ENCODE assay signal across 12 cellular contexts in the genomic region with DNA sequence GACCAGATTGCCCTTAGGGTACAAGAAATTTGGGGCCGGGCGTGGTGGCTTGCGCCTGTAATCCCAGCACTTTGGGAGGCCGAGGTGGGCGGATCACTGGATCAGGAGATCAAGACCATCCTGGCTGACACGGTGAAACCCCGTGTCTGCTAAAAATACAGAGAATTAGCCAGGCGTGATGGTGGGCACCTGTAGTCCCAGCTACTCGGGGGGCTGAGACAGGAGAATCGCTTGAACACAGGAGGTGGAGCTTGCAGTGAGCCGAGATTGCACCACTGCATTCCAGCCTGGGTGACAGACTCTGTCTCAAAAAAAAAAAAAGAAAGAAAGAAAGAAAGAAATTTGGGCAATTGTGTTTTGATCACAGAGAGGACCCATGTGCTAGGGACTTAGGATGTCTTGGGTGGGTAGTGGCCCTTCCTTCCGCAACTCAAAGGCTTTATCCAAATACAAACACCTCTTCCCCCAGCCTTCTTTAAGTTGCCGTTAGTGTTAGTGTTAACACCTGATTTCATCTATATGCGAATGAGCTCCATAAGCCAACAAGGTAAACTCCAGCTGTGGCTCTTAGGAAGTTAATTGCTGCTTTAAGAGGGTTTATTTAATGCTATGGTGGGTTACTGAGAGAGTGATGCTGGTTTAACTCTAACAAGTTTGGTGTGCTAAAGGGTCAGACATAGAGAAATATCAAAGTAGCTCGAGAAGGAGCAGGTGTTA. TPM values are rescaled to one million over a fixed set of nuclear protein-coding genes. Genes with fewer than 3 reads are reported as not detected.
A peak's percentile ranks its signal among the peaks of the same experiment; 100 is the strongest.
DNase-seq lines count a peak whose midpoint lies in the region; ATAC-seq and TF ChIP-seq lines count a peak whose summit lies in the region.
"Had no signal": no experiment of that assay in that cellular context is flagged by ENCODE, and none has a peak within 500 bp of the region (broad histone marks: within the 10 kb centered on the region; RNA-seq: fewer than 3 reads in every experiment).

No MANE protein-coding gene starts in this region.

- no peak overlapping the region for H3K4me3 ChIP-seq in mesendoderm (ENCODE audit: low read length)
- no peak overlapping the region for H3K4me3 ChIP-seq in thyroid gland (replicated peaks in 1 of 3)
- H3K4me3 ChIP-seq: dorsolateral prefrontal cortex had no signal

- no peaks in the 10 kb centered on the region for H3K79me2 ChIP-seq in mesendoderm (ENCODE audit: control insufficient read depth, insufficient read depth, low read length)

- peak; percentile 4 for ATAC-seq in GM19025 (IDR thresholded peaks at IDR 0.05; ENCODE audit: low read depth, unreplicated experiment)
- ATAC-seq in GM21576 (IDR thresholded peaks at IDR 0.05; ENCODE audit: unreplicated experiment) = peak; percentile 9
- peak; percentile 11 for ATAC-seq in HG03139 (IDR thresholded peaks at IDR 0.05; ENCODE audit: unreplicated experiment)
- ATAC-seq: left colon had no signal

- TF ChIP-seq POLR2A in thyroid gland (IDR thresholded peaks at IDR 0.05) = no peak

- TF ChIP-seq CTCF in thyroid gland (IDR thresholded peaks at IDR 0.05) = no peak

- H2BK120ac ChIP-seq in mesendoderm (ENCODE audit: low read depth, low read length) = no peak overlapping the region

- no peak overlapping the region for H3K4me2 ChIP-seq in mesendoderm (ENCODE audit: low read length)

- no peak overlapping the region for H4K8ac ChIP-seq in mesendoderm (ENCODE audit: low read depth, low read length)

- no peaks in the 10 kb centered on the region for H3K4me1 ChIP-seq in mesendoderm (ENCODE audit: control insufficient read depth, low read depth, low read length)
- H3K4me1 ChIP-seq in thyroid gland = no peaks in the 10 kb centered on the region

- H3K27me3 ChIP-seq in mesendoderm (ENCODE audit: insufficient read depth, low read length, poor library complexity) = peaks cover 8% of the 10 kb centered on the region
- no peaks in the 10 kb centered on the region for H3K27me3 ChIP-seq in thyroid gland
- H3K27me3 ChIP-seq: dorsolateral prefrontal cortex had no signal

- intact Hi-C loops in thyroid gland (cut with DNase I) = loop anchor here (5.0 kb wide), 1 partner anchor 637 kb away; no protein-coding TSS in a partner anchor

- H2AK5ac ChIP-seq in mesendoderm (ENCODE audit: low read length) = no peak overlapping the region

- H3K23ac ChIP-seq in mesendoderm (ENCODE audit: low read length) = no peak overlapping the region

- H3K79me1 ChIP-seq in mesendoderm (ENCODE audit: low read length) = no peaks in the 10 kb centered on the region

- H3K36me3 ChIP-seq in mesendoderm (ENCODE audit: control insufficient read depth, insufficient read depth, low read length) (no peaks in the 10 kb centered on the region), thyroid gland (no peaks in the 10 kb centered on the region)

- no peaks in the 10 kb centered on the region for H3K9me3 ChIP-seq in thyroid gland

- no peak overlapping the region for H3K18ac ChIP-seq in mesendoderm (ENCODE audit: low read length)

- no peak overlapping the region for H3K27ac ChIP-seq in mesendoderm (ENCODE audit: low read depth, low read length)
- H3K27ac ChIP-seq in thyroid gland = no peak overlapping the region
- H3K27ac ChIP-seq: dorsolateral prefrontal cortex had no signal

- H2BK15ac ChIP-seq in mesendoderm (replicated peaks; ENCODE audit: low read depth) = no peak overlapping the region

- no peak overlapping the region for H3K56ac ChIP-seq in mesendoderm (ENCODE audit: low read length)

- H2BK5ac ChIP-seq in mesendoderm (ENCODE audit: low read length) = no peak overlapping the region

- WGBS in mesendoderm (ENCODE audit: extremely low coverage, insufficient coverage, low lambda C conversion rate) = no CpG with 5 or more reads among the region's 15 CpGs
- 55 to 76% methylated on average over 15 of the region's 15 CpGs for WGBS in thyroid gland, 2 donors

- H4K5ac ChIP-seq in mesendoderm (ENCODE audit: low read length) = no peak overlapping the region

- no peak overlapping the region for H3K9ac ChIP-seq in mesendoderm (ENCODE audit: low read length)

- H3K4ac ChIP-seq in mesendoderm (ENCODE audit: low read depth, low read length) = no peak overlapping the region

- DNase-seq in mesendoderm = peak; percentile 49
- no peak for DNase-seq in AML-193 (lab: John Stamatoyannopoulos, UW)
- no peak for DNase-seq in H4 (ENCODE audit: low spot score)
- no peak for DNase-seq in COR-L47 (lab: John Stamatoyannopoulos, UW)
- DNase-seq in thyroid gland = no peak
- DNase-seq: activated CD8-positive, alpha-beta memory T cell treated with anti-CD3 and anti-CD28 coated beads, Interleukin-2, amount 50 U/mL, for 48 hours; amniotic stem cell; dorsolateral prefrontal cortex; left colon had no signal

RNA-seq across cellular contexts. Expression of gene CCDC110, which starts 8.6 kb away (rescaled TPM):
- polyA plus RNA-seq in mesendoderm (2013, experiment 1 of 2) = 0.27 TPM
- polyA plus RNA-seq in mesendoderm (2013, experiment 2 of 2) = 0.24 TPM
- total RNA-seq in H4 (2014; rRNA removed; shearing (Covaris generic)) = 0.12 TPM in 1 of 2 replicates, not detected in the other
- 10 to 100 TPM in 2 of 4 donors, 1 to 10 TPM in 2; 6.8 to 22.1 (median 10.4) TPM for total RNA-seq in thyroid gland

RNA-seq across cellular contexts. Expression of gene UFSP2, which starts 54.4 kb away (rescaled TPM):
- polyA plus RNA-seq in mesendoderm (2013, experiment 1 of 2) = 18.6 TPM
- 18.9 TPM for polyA plus RNA-seq in mesendoderm (2013, experiment 2 of 2)
- total RNA-seq in H4 (2014; rRNA removed; shearing (Covaris generic)) = 38.9 and 39.7 TPM in 2 replicates
- 10 to 100 TPM; 44.1 to 59.5 (median 53.4) TPM for total RNA-seq in thyroid gland

RNA-seq across cellular contexts. Expression of gene PDLIM3, which starts 55.1 kb away (rescaled TPM):
- 3.4 TPM for polyA plus RNA-seq in mesendoderm (2013, experiment 1 of 2)
- polyA plus RNA-seq in mesendoderm (2013, experiment 2 of 2) = 3.4 TPM
- total RNA-seq in H4 (2014; rRNA removed; shearing (Covaris generic)) = 12.5 and 16.2 TPM in 2 replicates
- 100 to 1,000 TPM; 124 to 411 (median 252) TPM for total RNA-seq in thyroid gland
